Comparison of ENCODE assay signal across 9 cellular contexts in genomic region chr2:85538507-85539360, GRCh38. TPM values are rescaled to one million over a fixed set of nuclear protein-coding genes. Genes with fewer than 3 reads are reported as not detected.
DNase-seq lines count a peak whose midpoint lies in the region; ATAC-seq, FAIRE-seq and TF ChIP-seq lines count a peak whose summit lies in the region.
"Had no signal": no experiment of that assay in that cellular context is flagged by ENCODE, and none has a peak within 500 bp of the region (broad histone marks: within the 10 kb centered on the region; RNA-seq: fewer than 3 reads in every experiment).

TSS of gene MAT2A (plus strand) at chr2:85539168. CDS start at chr2:85539288, 120 bp downstream.

- TF ChIP-seq CTCF in AG09319 (IDR thresholded peaks at IDR 0.05; ENCODE audit: low read depth, low read length) (peak; percentile 77), keratinocyte (optimal IDR thresholded peaks at IDR 0.05 in 1 of 3, IDR thresholded peaks at IDR 0.05 in 1 of 3, conservative IDR thresholded peaks at IDR 0.05 in 1 of 3; ENCODE audit: extremely low read depth in 1 of 3, insufficient read depth in 2 of 3, low read length in 3 of 3) (peak; percentile 55 to 72 (median 63))

- peaks cover 2% of the 10 kb centered on the region for H3K9me1 ChIP-seq in keratinocyte (ENCODE audit: control insufficient read depth, extremely low read depth, insufficient read depth, low read length)

- peaks cover 55% of the 10 kb centered on the region for H3K79me2 ChIP-seq in keratinocyte (ENCODE audit: control insufficient read depth, insufficient read depth, low read length)

- DNase-seq in AG09319 (ENCODE audit: extremely low read depth, low read depth), result peak; percentile 88
- peak; percentile 93 for DNase-seq in NCI-H345 (lab: John Stamatoyannopoulos, UW)
- DNase-seq in activated CD4-positive, CD25-positive, alpha-beta regulatory T cell (lab: John Stamatoyannopoulos, UW), result peak; percentile 78 to 88 (median 81)
- DNase-seq in central memory CD4-positive, alpha-beta T cell, result peak; percentile 83
- DNase-seq in keratinocyte (ENCODE audit: low read depth, low spot score), result no peak
- peak; percentile 81 to 90 for DNase-seq in stimulated activated CD4-positive, alpha-beta T cell treated with anti-CD3 and anti-CD28 coated beads, Interleukin-15, amount 100 ng/mL, for 1 hour (ENCODE audit: low read depth in 1 of 2, low spot score in 1 of 2)

- ATAC-seq in GM19023 (IDR thresholded peaks at IDR 0.05; ENCODE audit: unreplicated experiment), result peak; percentile 72
- peak; percentile 78 for ATAC-seq in HG03280 (IDR thresholded peaks at IDR 0.05; ENCODE audit: unreplicated experiment)

- H3K9ac ChIP-seq in keratinocyte (ENCODE audit: control insufficient read depth, extremely low read depth, insufficient read depth, low read length), result peak within 1 kb of the TSS; percentile 100

- H3K4me1 ChIP-seq in keratinocyte (ENCODE audit: control insufficient read depth, extremely low read depth, insufficient read depth, low read length), result peaks cover 50% of the 10 kb centered on the region

- dilution Hi-C loops in keratinocyte (cut with MboI; ENCODE audit: extremely low pct_ligation_motif_present, low sequenced_read_pairs), result no loop called here

- no peaks in the 10 kb centered on the region for H3K9me3 ChIP-seq in keratinocyte (ENCODE audit: control insufficient read depth, low read depth, low read length)

- H3K4me2 ChIP-seq in keratinocyte (ENCODE audit: control insufficient read depth, extremely low read depth, insufficient read depth, low read depth, low read length), result peak within 1 kb of the TSS; percentile 98

- H2AFZ ChIP-seq in keratinocyte (ENCODE audit: control insufficient read depth, low read length), result peak within 1 kb of the TSS; percentile 86

- peak within 1 kb of the TSS; percentile 98 for H3K27ac ChIP-seq in keratinocyte (ENCODE audit: control insufficient read depth, insufficient read depth, low read length)

- no peak for FAIRE-seq in keratinocyte (lab: Jason Lieb, UNC)
- FAIRE-seq: endometrium had no signal

- peaks cover 32% of the 10 kb centered on the region for H4K20me1 ChIP-seq in keratinocyte (ENCODE audit: control insufficient read depth, extremely low read depth, insufficient read depth, low read length)

- H3K36me3 ChIP-seq in keratinocyte (ENCODE audit: control insufficient read depth in 2 of 2, extremely low read depth in 1 of 2, insufficient read depth in 2 of 2, low read length in 2 of 2), result peaks cover 11 to 38% of the 10 kb centered on the region in 2 experiments

- peak within 1 kb of the TSS; percentile 75 to 97 (median 86) for H3K4me3 ChIP-seq in keratinocyte (ENCODE audit: control insufficient read depth in 2 of 3, extremely low read depth in 1 of 3, insufficient read depth in 2 of 3, low read depth in 1 of 3, low read length in 3 of 3)

- no peaks in the 10 kb centered on the region for H3K27me3 ChIP-seq in keratinocyte (ENCODE audit: control insufficient read depth, extremely low read depth, insufficient read depth, low read length)

RNA-seq across cellular contexts. Expression of gene MAT2A, which starts in this region (rescaled TPM):
- 304 to 353 TPM (median 304 TPM) in 3 replicates for polyA plus RNA-seq in keratinocyte
- polyA plus RNA-seq in keratinocyte (2011; ENCODE audit: low read depth), result 57.4 TPM
- polyA plus RNA-seq in keratinocyte (2011; cell fraction: cytosol; rRNA removed), result 94.8 and 181 TPM in 2 replicates
- polyA plus RNA-seq in keratinocyte (2011; cell fraction: nucleus; rRNA removed), result 658 and 880 TPM in 2 replicates
- polyA plus RNA-seq in keratinocyte (2012; ENCODE audit: low replicate concordance), result 173 and 177 TPM in 2 replicates
- 103 to 407 TPM (median 336 TPM) in 3 replicates for polyA minus RNA-seq in keratinocyte
- 279 TPM for polyA minus RNA-seq in keratinocyte (2011; cell fraction: cytosol; rRNA and poly(A)+ RNA removed)
- polyA minus RNA-seq in keratinocyte (2011; cell fraction: nucleus; rRNA and poly(A)+ RNA removed), result 276 and 293 TPM in 2 replicates
